In the genomic region with DNA sequence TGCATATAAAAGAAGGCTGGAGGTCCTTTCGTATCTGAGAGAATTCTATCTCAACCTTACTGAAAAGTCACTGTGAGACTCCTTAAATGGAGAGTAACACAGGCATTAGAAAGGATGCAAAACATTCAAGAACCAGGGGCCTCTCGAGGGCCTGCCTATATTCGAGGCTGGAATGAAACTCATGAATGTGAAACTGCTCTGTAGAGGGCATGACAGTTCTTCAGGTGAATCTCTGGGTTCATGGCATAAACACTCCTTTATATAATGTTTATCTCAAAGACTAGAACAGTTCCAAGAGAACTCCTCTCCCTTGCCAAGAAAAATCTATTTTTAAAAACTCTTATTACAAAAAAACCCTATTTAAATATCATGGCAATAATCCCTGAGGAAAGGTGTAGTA, we compare ENCODE assay signal across 2 cellular contexts.
TF ChIP-seq lines count a peak whose summit lies in the region.

No MANE protein-coding gene starts in this region.

TF ChIP-seq in liver, 16 proteins besides CTCF, POLR2A, EP300 and RAD21 (continued from another document):
- TF ChIP-seq GABPA (IDR thresholded peaks at IDR 0.05 in 1 of 2, conservative IDR thresholded peaks at IDR 0.05 in 1 of 2) (no peak), FOXA2 (IDR thresholded peaks at IDR 0.05) (no peak), EGR1 (IDR thresholded peaks at IDR 0.05; ENCODE audit: low read depth in 2 of 2) (no peak), TAF1 (conservative IDR thresholded peaks at IDR 0.05) (no peak), RXRA (IDR thresholded peaks at IDR 0.05) (no peak), YY1 (IDR thresholded peaks at IDR 0.05) (no peak)
- TF ChIP-seq, protein P1, sequence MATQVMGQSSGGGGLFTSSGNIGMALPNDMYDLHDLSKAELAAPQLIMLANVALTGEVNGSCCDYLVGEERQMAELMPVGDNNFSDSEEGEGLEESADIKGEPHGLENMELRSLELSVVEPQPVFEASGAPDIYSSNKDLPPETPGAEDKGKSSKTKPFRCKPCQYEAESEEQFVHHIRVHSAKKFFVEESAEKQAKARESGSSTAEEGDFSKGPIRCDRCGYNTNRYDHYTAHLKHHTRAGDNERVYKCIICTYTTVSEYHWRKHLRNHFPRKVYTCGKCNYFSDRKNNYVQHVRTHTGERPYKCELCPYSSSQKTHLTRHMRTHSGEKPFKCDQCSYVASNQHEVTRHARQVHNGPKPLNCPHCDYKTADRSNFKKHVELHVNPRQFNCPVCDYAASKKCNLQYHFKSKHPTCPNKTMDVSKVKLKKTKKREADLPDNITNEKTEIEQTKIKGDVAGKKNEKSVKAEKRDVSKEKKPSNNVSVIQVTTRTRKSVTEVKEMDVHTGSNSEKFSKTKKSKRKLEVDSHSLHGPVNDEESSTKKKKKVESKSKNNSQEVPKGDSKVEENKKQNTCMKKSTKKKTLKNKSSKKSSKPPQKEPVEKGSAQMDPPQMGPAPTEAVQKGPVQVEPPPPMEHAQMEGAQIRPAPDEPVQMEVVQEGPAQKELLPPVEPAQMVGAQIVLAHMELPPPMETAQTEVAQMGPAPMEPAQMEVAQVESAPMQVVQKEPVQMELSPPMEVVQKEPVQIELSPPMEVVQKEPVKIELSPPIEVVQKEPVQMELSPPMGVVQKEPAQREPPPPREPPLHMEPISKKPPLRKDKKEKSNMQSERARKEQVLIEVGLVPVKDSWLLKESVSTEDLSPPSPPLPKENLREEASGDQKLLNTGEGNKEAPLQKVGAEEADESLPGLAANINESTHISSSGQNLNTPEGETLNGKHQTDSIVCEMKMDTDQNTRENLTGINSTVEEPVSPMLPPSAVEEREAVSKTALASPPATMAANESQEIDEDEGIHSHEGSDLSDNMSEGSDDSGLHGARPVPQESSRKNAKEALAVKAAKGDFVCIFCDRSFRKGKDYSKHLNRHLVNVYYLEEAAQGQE (IDR thresholded peaks at IDR 0.05): no peak
- TF ChIP-seq, protein P2, sequence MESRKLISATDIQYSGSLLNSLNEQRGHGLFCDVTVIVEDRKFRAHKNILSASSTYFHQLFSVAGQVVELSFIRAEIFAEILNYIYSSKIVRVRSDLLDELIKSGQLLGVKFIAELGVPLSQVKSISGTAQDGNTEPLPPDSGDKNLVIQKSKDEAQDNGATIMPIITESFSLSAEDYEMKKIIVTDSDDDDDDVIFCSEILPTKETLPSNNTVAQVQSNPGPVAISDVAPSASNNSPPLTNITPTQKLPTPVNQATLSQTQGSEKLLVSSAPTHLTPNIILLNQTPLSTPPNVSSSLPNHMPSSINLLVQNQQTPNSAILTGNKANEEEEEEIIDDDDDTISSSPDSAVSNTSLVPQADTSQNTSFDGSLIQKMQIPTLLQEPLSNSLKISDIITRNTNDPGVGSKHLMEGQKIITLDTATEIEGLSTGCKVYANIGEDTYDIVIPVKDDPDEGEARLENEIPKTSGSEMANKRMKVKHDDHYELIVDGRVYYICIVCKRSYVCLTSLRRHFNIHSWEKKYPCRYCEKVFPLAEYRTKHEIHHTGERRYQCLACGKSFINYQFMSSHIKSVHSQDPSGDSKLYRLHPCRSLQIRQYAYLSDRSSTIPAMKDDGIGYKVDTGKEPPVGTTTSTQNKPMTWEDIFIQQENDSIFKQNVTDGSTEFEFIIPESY (IDR thresholded peaks at IDR 0.05): no peak
- TF ChIP-seq, protein P3, sequence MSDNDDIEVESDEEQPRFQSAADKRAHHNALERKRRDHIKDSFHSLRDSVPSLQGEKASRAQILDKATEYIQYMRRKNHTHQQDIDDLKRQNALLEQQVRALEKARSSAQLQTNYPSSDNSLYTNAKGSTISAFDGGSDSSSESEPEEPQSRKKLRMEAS (IDR thresholded peaks at IDR 0.05): no peak

TF ChIP-seq in HepG2, 621 proteins besides CTCF, POLR2A, EP300 and RAD21 (continued from another document):
- TF ChIP-seq ZNF557 (CRISPR knock-in tag; IDR thresholded peaks at IDR 0.05): no peak
- no peak for TF ChIP-seq ZNF230 (CRISPR knock-in tag; IDR thresholded peaks at IDR 0.05)
- TF ChIP-seq, protein P4, sequence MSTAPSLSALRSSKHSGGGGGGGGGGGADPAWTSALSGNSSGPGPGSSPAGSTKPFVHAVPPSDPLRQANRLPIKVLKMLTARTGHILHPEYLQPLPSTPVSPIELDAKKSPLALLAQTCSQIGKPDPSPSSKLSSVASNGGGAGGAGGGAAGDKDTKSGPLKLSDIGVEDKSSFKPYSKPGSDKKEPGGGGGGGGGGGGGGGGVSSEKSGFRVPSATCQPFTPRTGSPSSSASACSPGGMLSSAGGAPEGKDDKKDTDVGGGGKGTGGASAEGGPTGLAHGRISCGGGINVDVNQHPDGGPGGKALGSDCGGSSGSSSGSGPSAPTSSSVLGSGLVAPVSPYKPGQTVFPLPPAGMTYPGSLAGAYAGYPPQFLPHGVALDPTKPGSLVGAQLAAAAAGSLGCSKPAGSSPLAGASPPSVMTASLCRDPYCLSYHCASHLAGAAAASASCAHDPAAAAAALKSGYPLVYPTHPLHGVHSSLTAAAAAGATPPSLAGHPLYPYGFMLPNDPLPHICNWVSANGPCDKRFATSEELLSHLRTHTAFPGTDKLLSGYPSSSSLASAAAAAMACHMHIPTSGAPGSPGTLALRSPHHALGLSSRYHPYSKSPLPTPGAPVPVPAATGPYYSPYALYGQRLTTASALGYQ (CRISPR knock-in tag; IDR thresholded peaks at IDR 0.05): no peak
- no peak for TF ChIP-seq MZF1 (CRISPR knock-in tag; IDR thresholded peaks at IDR 0.05; ENCODE audit: borderline replicate concordance)
- no peak for TF ChIP-seq CEBPG (CRISPR knock-in tag; IDR thresholded peaks at IDR 0.05)
- no peak for TF ChIP-seq PHB2 (IDR thresholded peaks at IDR 0.05; ENCODE audit: partially characterized antibody)
- TF ChIP-seq CCAR2 (optimal IDR thresholded peaks at IDR 0.05; ENCODE audit: low read depth, low read length): no peak
- TF ChIP-seq, protein P5, sequence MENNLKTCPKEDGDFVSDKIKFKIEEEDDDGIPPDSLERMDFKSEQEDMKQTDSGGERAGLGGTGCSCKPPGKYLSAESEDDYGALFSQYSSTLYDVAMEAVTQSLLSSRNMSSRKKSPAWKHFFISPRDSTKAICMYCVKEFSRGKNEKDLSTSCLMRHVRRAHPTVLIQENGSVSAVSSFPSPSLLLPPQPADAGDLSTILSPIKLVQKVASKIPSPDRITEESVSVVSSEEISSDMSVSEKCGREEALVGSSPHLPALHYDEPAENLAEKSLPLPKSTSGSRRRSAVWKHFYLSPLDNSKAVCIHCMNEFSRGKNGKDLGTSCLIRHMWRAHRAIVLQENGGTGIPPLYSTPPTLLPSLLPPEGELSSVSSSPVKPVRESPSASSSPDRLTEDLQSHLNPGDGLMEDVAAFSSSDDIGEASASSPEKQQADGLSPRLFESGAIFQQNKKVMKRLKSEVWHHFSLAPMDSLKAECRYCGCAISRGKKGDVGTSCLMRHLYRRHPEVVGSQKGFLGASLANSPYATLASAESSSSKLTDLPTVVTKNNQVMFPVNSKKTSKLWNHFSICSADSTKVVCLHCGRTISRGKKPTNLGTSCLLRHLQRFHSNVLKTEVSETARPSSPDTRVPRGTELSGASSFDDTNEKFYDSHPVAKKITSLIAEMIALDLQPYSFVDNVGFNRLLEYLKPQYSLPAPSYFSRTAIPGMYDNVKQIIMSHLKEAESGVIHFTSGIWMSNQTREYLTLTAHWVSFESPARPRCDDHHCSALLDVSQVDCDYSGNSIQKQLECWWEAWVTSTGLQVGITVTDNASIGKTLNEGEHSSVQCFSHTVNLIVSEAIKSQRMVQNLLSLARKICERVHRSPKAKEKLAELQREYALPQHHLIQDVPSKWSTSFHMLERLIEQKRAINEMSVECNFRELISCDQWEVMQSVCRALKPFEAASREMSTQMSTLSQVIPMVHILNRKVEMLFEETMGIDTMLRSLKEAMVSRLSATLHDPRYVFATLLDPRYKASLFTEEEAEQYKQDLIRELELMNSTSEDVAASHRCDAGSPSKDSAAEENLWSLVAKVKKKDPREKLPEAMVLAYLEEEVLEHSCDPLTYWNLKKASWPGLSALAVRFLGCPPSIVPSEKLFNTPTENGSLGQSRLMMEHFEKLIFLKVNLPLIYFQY (CRISPR knock-in tag; IDR thresholded peaks at IDR 0.05; ENCODE audit: borderline replicate concordance): no peak
- TF ChIP-seq, protein P6, sequence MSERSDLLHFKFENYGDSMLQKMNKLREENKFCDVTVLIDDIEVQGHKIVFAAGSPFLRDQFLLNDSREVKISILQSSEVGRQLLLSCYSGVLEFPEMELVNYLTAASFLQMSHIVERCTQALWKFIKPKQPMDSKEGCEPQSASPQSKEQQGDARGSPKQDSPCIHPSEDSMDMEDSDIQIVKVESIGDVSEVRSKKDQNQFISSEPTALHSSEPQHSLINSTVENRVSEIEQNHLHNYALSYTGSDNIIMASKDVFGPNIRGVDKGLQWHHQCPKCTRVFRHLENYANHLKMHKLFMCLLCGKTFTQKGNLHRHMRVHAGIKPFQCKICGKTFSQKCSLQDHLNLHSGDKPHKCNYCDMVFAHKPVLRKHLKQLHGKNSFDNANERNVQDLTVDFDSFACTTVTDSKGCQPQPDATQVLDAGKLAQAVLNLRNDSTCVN (CRISPR knock-in tag; IDR thresholded peaks at IDR 0.05; ENCODE audit: borderline replicate concordance): no peak
- TF ChIP-seq ZNF432 (CRISPR knock-in tag; IDR thresholded peaks at IDR 0.05; ENCODE audit: borderline replicate concordance): no peak
- TF ChIP-seq U2AF1 (optimal IDR thresholded peaks at IDR 0.05; ENCODE audit: low read depth, low read length): no peak
- TF ChIP-seq, protein P7, sequence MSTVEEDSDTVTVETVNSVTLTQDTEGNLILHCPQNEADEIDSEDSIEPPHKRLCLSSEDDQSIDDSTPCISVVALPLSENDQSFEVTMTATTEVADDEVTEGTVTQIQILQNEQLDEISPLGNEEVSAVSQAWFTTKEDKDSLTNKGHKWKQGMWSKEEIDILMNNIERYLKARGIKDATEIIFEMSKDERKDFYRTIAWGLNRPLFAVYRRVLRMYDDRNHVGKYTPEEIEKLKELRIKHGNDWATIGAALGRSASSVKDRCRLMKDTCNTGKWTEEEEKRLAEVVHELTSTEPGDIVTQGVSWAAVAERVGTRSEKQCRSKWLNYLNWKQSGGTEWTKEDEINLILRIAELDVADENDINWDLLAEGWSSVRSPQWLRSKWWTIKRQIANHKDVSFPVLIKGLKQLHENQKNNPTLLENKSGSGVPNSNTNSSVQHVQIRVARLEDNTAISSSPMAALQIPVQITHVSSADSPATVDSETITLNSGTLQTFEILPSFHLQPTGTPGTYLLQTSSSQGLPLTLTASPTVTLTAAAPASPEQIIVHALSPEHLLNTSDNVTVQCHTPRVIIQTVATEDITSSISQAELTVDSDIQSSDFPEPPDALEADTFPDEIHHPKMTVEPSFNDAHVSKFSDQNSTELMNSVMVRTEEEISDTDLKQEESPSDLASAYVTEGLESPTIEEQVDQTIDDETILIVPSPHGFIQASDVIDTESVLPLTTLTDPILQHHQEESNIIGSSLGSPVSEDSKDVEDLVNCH (CRISPR knock-in tag; IDR thresholded peaks at IDR 0.05): no peak
- TF ChIP-seq FOXA1 (IDR thresholded peaks at IDR 0.05): no peak
- TF ChIP-seq FOXA1 (CRISPR knock-in tag; IDR thresholded peaks at IDR 0.05): no peak
